In the genomic region with DNA sequence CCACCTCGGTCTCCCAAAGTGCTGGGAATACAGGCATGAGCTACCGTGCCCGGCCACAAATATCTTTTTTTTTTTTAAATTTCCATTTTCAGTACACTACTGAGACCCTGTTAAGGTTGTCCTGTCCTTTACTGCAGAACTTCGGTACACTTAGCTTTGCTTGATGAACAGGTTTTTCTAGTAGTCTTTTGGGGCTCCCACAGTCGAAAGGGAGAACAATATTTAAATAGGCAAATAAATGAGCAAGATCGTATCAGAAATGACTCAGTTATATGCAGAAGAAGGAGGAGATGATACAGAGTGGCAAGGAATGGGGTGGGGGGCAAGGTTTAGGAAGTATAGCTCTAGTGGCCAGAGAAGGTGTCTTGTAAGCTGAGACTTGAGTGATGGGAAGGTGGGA, we compare ENCODE assay signal across 31 cellular contexts. TPM values are rescaled to one million over a fixed set of nuclear protein-coding genes. Genes with fewer than 3 reads are reported as not detected.
"Had no signal": no experiment of that assay in that cellular context is flagged by ENCODE, and none has a peak within 500 bp of the region (broad histone marks: within the 10 kb centered on the region; RNA-seq: fewer than 3 reads in every experiment).

No MANE protein-coding gene starts in this region.

- ATAC-seq: activated CD4-positive, alpha-beta T cell treated with anti-CD3 and anti-CD28 coated beads for 36 hours; activated CD8-positive, alpha-beta memory T cell treated with anti-CD3 and anti-CD28 coated beads, Interleukin-2, amount 10 ng/mL, durations not matched to agents 7 days and 5 days; activated CD8-positive, alpha-beta T cell treated with anti-CD3 and anti-CD28 coated beads, Interleukin-2, amount 10 ng/mL, durations not matched to agents 7 days and 5 days; activated naive CD4-positive, alpha-beta T cell treated with anti-CD3 and anti-CD28 coated beads, Interleukin-2, amount 50 U/mL, for 72 hours; esophagus mucosa; gastrocnemius medialis; heart left ventricle had no signal

- H3K27me3 ChIP-seq: ascending aorta, breast epithelium, cardiac muscle cell, colonic mucosa, gastrocnemius medialis had no signal

- H3K4me1 ChIP-seq: ascending aorta, breast epithelium, colonic mucosa, gastrocnemius medialis, heart left ventricle had no signal

- DNase-seq: activated CD4-positive, alpha-beta memory T cell treated with anti-CD3 and anti-CD28 coated beads for 36 hours; activated CD4-positive, alpha-beta T cell treated with anti-CD3 and anti-CD28 coated beads for 36 hours; activated CD4-positive, alpha-beta T cell treated with anti-CD3 and anti-CD28 coated beads, Interleukin-2, amount 10 ng/mL, durations not matched to agents 24 days and 14 days; activated CD4-positive, CD25-positive, alpha-beta regulatory T cell; activated CD4-positive, CD25-positive, alpha-beta regulatory T cell treated with anti-CD3 and anti-CD28 coated beads, Interleukin-2, amount 50 U/mL, for 72 hours; activated CD8-positive, alpha-beta memory T cell treated with anti-CD3 and anti-CD28 coated beads, Interleukin-2, amount 10 ng/mL, durations not matched to agents 7 days and 5 days; activated CD8-positive, alpha-beta memory T cell treated with anti-CD3 and anti-CD28 coated beads, Interleukin-2, amount 50 U/mL, for 4 hours; activated CD8-positive, alpha-beta T cell treated with anti-CD3 and anti-CD28 coated beads, Interleukin-2, amount 10 ng/mL, durations not matched to agents 7 days and 5 days; activated gamma-delta T cell; activated naive CD4-positive, alpha-beta T cell; activated naive CD4-positive, alpha-beta T cell treated with anti-CD3 and anti-CD28 coated beads, Interleukin-2, amount 10 ng/mL, durations not matched to agents 7 days and 5 days; activated naive CD8-positive, alpha-beta T cell treated with anti-CD3 and anti-CD28 coated beads, Interleukin-2, amount 10 ng/mL, durations not matched to agents 7 days and 5 days; activated T-cell treated with anti-CD3 and anti-CD28 coated beads, Interleukin-2, amount 50 U/mL, for 1 hour; activated T-cell treated with anti-CD3 and anti-CD28 coated beads, Interleukin-2, amount 50 U/mL, for 48 hours; central memory CD4-positive, alpha-beta T cell; cerebellar nuclear complex; colonic mucosa; dorsolateral prefrontal cortex; effector memory CD4-positive, alpha-beta T cell; endodermal cell; foreskin fibroblast; gastrocnemius medialis; glutamatergic neuron; heart left ventricle; T-helper 2 cell had no signal

- H3K9me3 ChIP-seq: ascending aorta, breast epithelium, colonic mucosa, gastrocnemius medialis had no signal

- H3K27ac ChIP-seq: ascending aorta, breast epithelium, cardiac muscle cell, colonic mucosa, dorsolateral prefrontal cortex, gastrocnemius medialis, heart left ventricle had no signal

- H3K36me3 ChIP-seq: ascending aorta, breast epithelium, cardiac muscle cell, colonic mucosa, gastrocnemius medialis, heart left ventricle had no signal

- H3K4me3 ChIP-seq: ascending aorta, breast epithelium, cardiac muscle cell, colonic mucosa, dorsolateral prefrontal cortex, gastrocnemius medialis, heart left ventricle had no signal

RNA-seq across cellular contexts. Expression of gene MSX2, which starts 52.7 kb away (rescaled TPM):
- total RNA-seq: activated CD4-positive, alpha-beta memory T cell treated with anti-CD3 and anti-CD28 coated beads for 36 hours; activated CD4-positive, alpha-beta T cell treated with anti-CD3 and anti-CD28 coated beads for 36 hours; activated CD4-positive, alpha-beta T cell treated with anti-CD3 and anti-CD28 coated beads, Interleukin-2, amount 10 ng/mL, durations not matched to agents 24 days and 14 days; activated CD8-positive, alpha-beta memory T cell treated with anti-CD3 and anti-CD28 coated beads for 36 hours; activated CD8-positive, alpha-beta memory T cell treated with anti-CD3 and anti-CD28 coated beads, Interleukin-2, amount 10 ng/mL, durations not matched to agents 7 days and 5 days; activated CD8-positive, alpha-beta T cell treated with anti-CD3 and anti-CD28 coated beads, Interleukin-2, amount 10 ng/mL, durations not matched to agents 7 days and 5 days; activated naive CD4-positive, alpha-beta T cell treated with anti-CD3 and anti-CD28 coated beads, Interleukin-2, amount 50 U/mL, for 72 hours; activated naive CD8-positive, alpha-beta T cell treated with anti-CD3 and anti-CD28 coated beads, Interleukin-2, amount 10 ng/mL, durations not matched to agents 7 days and 5 days; ascending aorta had no signal
